In genomic region chr12:57234233-57234570, GRCh38 we compare ENCODE assay signal across 17 cellular contexts. TPM values are rescaled to one million over a fixed set of nuclear protein-coding genes. Genes with fewer than 3 reads are reported as not detected.
A peak's percentile ranks its signal among the peaks of the same experiment; 100 is the strongest.
DNase-seq lines count a peak whose midpoint lies in the region; ATAC-seq, FAIRE-seq and TF ChIP-seq lines count a peak whose summit lies in the region.
"Had no signal": no experiment of that assay in that cellular context is flagged by ENCODE, and none has a peak within 500 bp of the region (broad histone marks: within the 10 kb centered on the region; RNA-seq: fewer than 3 reads in every experiment).

No MANE protein-coding gene starts in this region.

- peaks cover 14% of the 10 kb centered on the region for H3K9me1 ChIP-seq in IMR-90 (ENCODE audit: insufficient read depth, low read length)

- no peaks in the 10 kb centered on the region for H3K9me3 ChIP-seq in IMR-90 (ENCODE audit: control insufficient read depth, insufficient read depth, low read length)
- H3K9me3 ChIP-seq in GM12878 (replicated peaks; ENCODE audit: control insufficient read depth, insufficient read depth, low read length), result no peaks in the 10 kb centered on the region
- H3K9me3 ChIP-seq in neural progenitor cell (ENCODE audit: low read depth), result no peaks in the 10 kb centered on the region

- no peak overlapping the region for H3K56ac ChIP-seq in IMR-90 (ENCODE audit: extremely low read depth, insufficient read depth, low read length)

- BruUV-seq in IMR-90 (replicated peaks; lab: Mats Ljungman, UMichigan) (no TSS peak), GM12878 (replicated peaks; lab: Mats Ljungman, UMichigan) (TSS peak; percentile 35)

- no peak overlapping the region for H4K5ac ChIP-seq in IMR-90 (ENCODE audit: low read depth, low read length)

- H3K4me1 Mint-ChIP-seq in CD14-positive monocyte (peaks cover 56% of the 10 kb centered on the region), neural progenitor cell (peaks cover 44% of the 10 kb centered on the region)
- peaks cover 70% of the 10 kb centered on the region for H3K4me1 Mint-ChIP-seq in activated CD4-positive, alpha-beta T cell treated with anti-CD3 and anti-CD28 coated beads, Interleukin-2, amount 10 ng/mL, durations not matched to agents 7 days and 5 days

- no peak overlapping the region for H2BK120ac ChIP-seq in IMR-90 (ENCODE audit: low read depth, low read length)

- TF ChIP-seq CTCF in CD14-positive monocyte (IDR thresholded peaks at IDR 0.05) (no peak), IMR-90 (conservative IDR thresholded peaks at IDR 0.05; ENCODE audit: low read depth, low read length) (no peak), GM12878 (IDR thresholded peaks at IDR 0.05 in 2 of 3, conservative IDR thresholded peaks at IDR 0.05 in 1 of 3; ENCODE audit: control insufficient read depth in 2 of 3, extremely low read depth in 1 of 3, insufficient read depth in 1 of 3, low read depth in 3 of 3, low read length in 3 of 3) (no peak), neural progenitor cell (IDR thresholded peaks at IDR 0.05) (no peak)

- no peak overlapping the region for H2BK15ac ChIP-seq in IMR-90 (ENCODE audit: low read depth, low read length)

- H3K9ac ChIP-seq in IMR-90 (ENCODE audit: low read depth, low read length), result no peak overlapping the region
- H3K9ac ChIP-seq in GM12878 (ENCODE audit: control insufficient read depth, insufficient read depth, low read length), result no peak overlapping the region
- H3K9ac ChIP-seq in neural progenitor cell, result no peak overlapping the region

- peak overlapping the region in 5 of 7 donors; percentile 43 to 86 (median 54) for H3K27ac Mint-ChIP-seq in CD14-positive monocyte
- no peak overlapping the region for H3K27ac Mint-ChIP-seq in neural progenitor cell
- no peak overlapping the region for H3K27ac Mint-ChIP-seq in activated CD4-positive, alpha-beta T cell treated with anti-CD3 and anti-CD28 coated beads, Interleukin-2, amount 10 ng/mL, durations not matched to agents 7 days and 5 days

- H4K20me1 ChIP-seq in IMR-90 (ENCODE audit: insufficient read depth, low read length) (peaks cover 44% of the 10 kb centered on the region), GM12878 (ENCODE audit: control insufficient read depth, insufficient read depth) (no peaks in the 10 kb centered on the region), neural progenitor cell (ENCODE audit: low read depth) (peaks cover 46% of the 10 kb centered on the region)

- TF ChIP-seq EP300 in GM12878 (IDR thresholded peaks at IDR 0.05; ENCODE audit: borderline replicate concordance in 1 of 2, control insufficient read depth in 1 of 2, low read depth in 2 of 2, low read length in 2 of 2), result no peak

- peaks cover 0 to 13% (median 7%) of the 10 kb centered on the region in 7 donors for H3K9me3 Mint-ChIP-seq in CD14-positive monocyte
- H3K9me3 Mint-ChIP-seq in neural progenitor cell, result no peaks in the 10 kb centered on the region
- no peaks in the 10 kb centered on the region for H3K9me3 Mint-ChIP-seq in activated CD4-positive, alpha-beta T cell treated with anti-CD3 and anti-CD28 coated beads, Interleukin-2, amount 10 ng/mL, durations not matched to agents 7 days and 5 days
- H3K9me3 Mint-ChIP-seq: CD8-positive, alpha-beta memory T cell had no signal

- no peak for ATAC-seq in IMR-90 (ENCODE audit: low read depth)
- ATAC-seq in GM12878, result no peak
- no peak for ATAC-seq in GM18502 (IDR thresholded peaks at IDR 0.05; ENCODE audit: poor library complexity, unreplicated experiment)

- no peak overlapping the region for H3K4me2 ChIP-seq in IMR-90 (ENCODE audit: low read depth, low read length)
- H3K4me2 ChIP-seq in GM12878 (ENCODE audit: control insufficient read depth, insufficient read depth), result no peak overlapping the region; the same call in 1 of the 2 replicates
- no peak overlapping the region for H3K4me2 ChIP-seq in neural progenitor cell

- H3K79me2 ChIP-seq in GM12878 (ENCODE audit: control insufficient read depth, insufficient read depth, low read length), result peaks cover 22% of the 10 kb centered on the region
- peaks cover 17% of the 10 kb centered on the region for H3K79me2 ChIP-seq in neural progenitor cell (ENCODE audit: low read depth)

- H3K18ac ChIP-seq in IMR-90 (ENCODE audit: low read depth, low read length), result no peak overlapping the region

- H3K4me1 ChIP-seq in IMR-90 (ENCODE audit: control insufficient read depth, insufficient read depth, low read length) (peaks cover 11% of the 10 kb centered on the region), GM12878 (ENCODE audit: control insufficient read depth, insufficient read depth, low read length) (peaks cover 28% of the 10 kb centered on the region), neural progenitor cell (peaks cover 44% of the 10 kb centered on the region)

- H3K4me3 Mint-ChIP-seq in CD14-positive monocyte (no peak overlapping the region), neural progenitor cell (peak overlapping the region; percentile 5)
- no peak overlapping the region for H3K4me3 Mint-ChIP-seq in activated CD4-positive, alpha-beta T cell treated with anti-CD3 and anti-CD28 coated beads, Interleukin-2, amount 10 ng/mL, durations not matched to agents 7 days and 5 days

- TF ChIP-seq POLR2A in IMR-90 (IDR thresholded peaks at IDR 0.05; ENCODE audit: low read depth, low read length) (no peak), GM12878 (IDR thresholded peaks at IDR 0.05; ENCODE audit: low read depth, low read length) (no peak)

- peaks cover 43% of the 10 kb centered on the region for H3F3A ChIP-seq in neural progenitor cell (ENCODE audit: low read depth)

- CTCF ChIA-PET in IMR-90 (lab: Yijun Ruan, JAX), result no interaction called here
- CTCF ChIA-PET in GM12878 (lab: Yijun Ruan, JAX), result interaction anchor here (1.9 kb wide), 1 partner anchor 20 kb away, joined by 13 read pairs; no protein-coding TSS in a partner anchor
- CTCF ChIA-PET in activated CD4-positive, alpha-beta T cell treated with anti-CD3 and anti-CD28 coated beads, Interleukin-2, amount 10 ng/mL, durations not matched to agents 7 days and 5 days (lab: Charles Lee), result interaction anchor here (0.8 to 10.9 kb wide), 4 partner anchors 9 to 18 kb away, joined by 3 to 332 read pairs (median 3); partner anchors contain the start of gene STAC3

- POLR2A ChIA-PET in IMR-90 (lab: Charles Lee; ENCODE audit: unreplicated experiment), result no interaction called here
- POLR2A ChIA-PET in GM12878 (lab: Charles Lee), result interaction anchor here (1.1 kb wide), 1 partner anchor 10 kb away, joined by 3 read pairs; no protein-coding TSS in a partner anchor
- POLR2A ChIA-PET in activated CD4-positive, alpha-beta T cell treated with anti-CD3 and anti-CD28 coated beads, Interleukin-2, amount 10 ng/mL, durations not matched to agents 7 days and 5 days (lab: Charles Lee), result no interaction called here

- H3K27me3 ChIP-seq in IMR-90 (ENCODE audit: control insufficient read depth, insufficient read depth, low read length), result no peaks in the 10 kb centered on the region
- peaks cover 0 to 3% of the 10 kb centered on the region in 2 experiments; a peak in 1 of 4 replicates for H3K27me3 ChIP-seq in GM12878 (replicated peaks in 1 of 2; ENCODE audit: control insufficient read depth in 2 of 2, insufficient read depth in 2 of 2, low read length in 1 of 2)
- peaks cover 48% of the 10 kb centered on the region for H3K27me3 ChIP-seq in neural progenitor cell

- H3K4me3 ChIP-seq in IMR-90 (ENCODE audit: insufficient read depth, low read depth, low read length), result no peak overlapping the region
- no peak overlapping the region for H3K4me3 ChIP-seq in GM12878
- H3K4me3 ChIP-seq in neural progenitor cell, result no peak overlapping the region

- no peak overlapping the region for H4K8ac ChIP-seq in IMR-90 (ENCODE audit: low read depth in 2 of 2, low read length in 2 of 2)

- no peak for DNase-seq in CD14-positive monocyte (ENCODE audit: low spot score)
- no peak for DNase-seq in IMR-90
- no peak for DNase-seq in GM12878 (ENCODE audit: low read depth, low spot score)
- DNase-seq in neural progenitor cell (ENCODE audit: low spot score), result no peak
- DNase-seq in activated CD4-positive, alpha-beta T cell treated with anti-CD3 and anti-CD28 coated beads, Interleukin-2, amount 10 ng/mL, durations not matched to agents 7 days and 5 days, result no peak
- DNase-seq in stimulated activated naive CD4-positive, alpha-beta T cell treated with Interleukin-2 at 50 U/mL for 16 hours (lab: John Stamatoyannopoulos, UW), result no peak
- no peak for DNase-seq in HuH-7 (ENCODE audit: low spot score)
- DNase-seq: activated CD8-positive, alpha-beta memory T cell treated with anti-CD3 and anti-CD28 coated beads for 24 hours; CD8-positive, alpha-beta memory T cell; central memory CD4-positive, alpha-beta T cell; NCI-H2081; retina; SHP77; stimulated activated CD4-positive, alpha-beta T cell treated with anti-CD3 and anti-CD28 coated beads, Interleukin-2, amount 100 ng/mL, for 48 hours had no signal

- SMC1A ChIA-PET in GM12878 (lab: Charles Lee; ENCODE audit: uncharacterized antibody, unreplicated experiment), result no interaction called here

- H3K23ac ChIP-seq in IMR-90 (ENCODE audit: low read depth, low read length), result no peak overlapping the region

- peaks cover 29 to 48% of the 10 kb centered on the region in 2 experiments for H3K79me1 ChIP-seq in IMR-90 (ENCODE audit: low read depth in 1 of 2, low read length in 2 of 2)

- H3K27ac ChIP-seq in IMR-90 (ENCODE audit: insufficient read depth, low read length) (no peak overlapping the region), GM12878 (ENCODE audit: control insufficient read depth, insufficient read depth) (no peak overlapping the region), neural progenitor cell (no peak overlapping the region)
- H3K27ac ChIP-seq: HL-60 had no signal

- intact Hi-C loops in CD14-positive monocyte (cut with micrococcal nuclease) (no loop called here), IMR-90 (cut with micrococcal nuclease) (no loop called here), GM12878 (cut with micrococcal nuclease; ENCODE audit: unreplicated experiment) (no loop called here)

- H3K36me3 Mint-ChIP-seq in CD14-positive monocyte (peaks cover 46 to 53% of the 10 kb centered on the region in 2 donors), neural progenitor cell (peaks cover 22% of the 10 kb centered on the region)
- H3K36me3 Mint-ChIP-seq in activated CD4-positive, alpha-beta T cell treated with anti-CD3 and anti-CD28 coated beads, Interleukin-2, amount 10 ng/mL, durations not matched to agents 7 days and 5 days (ENCODE audit: low read depth), result peaks cover 46% of the 10 kb centered on the region

- no peak for FAIRE-seq in GM12878 (lab: Jason Lieb, UNC)
- FAIRE-seq: kidney had no signal

- H2AK9ac ChIP-seq in IMR-90 (replicated peaks; ENCODE audit: low read depth, low read length, poor library complexity), result no peak overlapping the region

- RAD21 ChIA-PET in GM12878 (lab: Charles Lee; ENCODE audit: unreplicated experiment), result no interaction called here

- H2AK5ac ChIP-seq in IMR-90 (ENCODE audit: low read depth, low read length), result no peak overlapping the region

- no peak overlapping the region for H3K14ac ChIP-seq in IMR-90 (replicated peaks; ENCODE audit: low read depth, low read length)

- H3K36me3 ChIP-seq in IMR-90 (ENCODE audit: control insufficient read depth, insufficient read depth, low read length) (peaks cover 45% of the 10 kb centered on the region), GM12878 (ENCODE audit: control insufficient read depth in 2 of 2, insufficient read depth in 2 of 2, low read length in 1 of 2) (peaks cover 23 to 28% of the 10 kb centered on the region in 2 experiments), neural progenitor cell (no peaks in the 10 kb centered on the region)

- H3K27me3 Mint-ChIP-seq in CD14-positive monocyte (ENCODE audit: low read depth in 3 of 3) (peaks cover 37 to 49% (median 41%) of the 10 kb centered on the region in 3 donors), neural progenitor cell (ENCODE audit: insufficient read depth, low read depth) (peaks cover 31% of the 10 kb centered on the region)
- peaks cover 18% of the 10 kb centered on the region for H3K27me3 Mint-ChIP-seq in activated CD4-positive, alpha-beta T cell treated with anti-CD3 and anti-CD28 coated beads, Interleukin-2, amount 10 ng/mL, durations not matched to agents 7 days and 5 days

- no peak overlapping the region for H3K4ac ChIP-seq in IMR-90 (ENCODE audit: low read depth, low read length)

- in situ Hi-C loops in IMR-90 (cut with MboI; ENCODE audit: low sequenced_read_pairs) (no loop called here), GM12878 (cut with MboI) (no loop called here)

- no peak overlapping the region for H2BK5ac ChIP-seq in IMR-90 (ENCODE audit: low read depth, low read length, poor library complexity, severe bottlenecking)

- no peak overlapping the region for H4K91ac ChIP-seq in IMR-90 (ENCODE audit: insufficient read depth, low read depth, low read length)

- no peak overlapping the region for H2BK20ac ChIP-seq in IMR-90 (ENCODE audit: low read depth, low read length)

- TF ChIP-seq RAD21 in IMR-90 (IDR thresholded peaks at IDR 0.05; ENCODE audit: low read length) (no peak), GM12878 (IDR thresholded peaks at IDR 0.05; ENCODE audit: insufficient read depth, low read depth, low read length) (no peak)

- H2AFZ ChIP-seq in IMR-90 (replicated peaks; ENCODE audit: low read length, poor library complexity) (no peak overlapping the region), GM12878 (ENCODE audit: control insufficient read depth, low read depth, low read length) (no peak overlapping the region), neural progenitor cell (replicated peaks) (no peak overlapping the region)

- dilution Hi-C loops in IMR-90 (cut with HindIII; ENCODE audit: low sequenced_read_pairs, unreplicated experiment), result no loop called here

- no CpG with 5 or more reads among the region's 3 CpGs for WGBS in IMR-90 (ENCODE audit: extremely low coverage in 2 of 2, insufficient read length in 1 of 2), 2 experiments
- 100% methylated on average over 3 of the region's 3 CpGs for WGBS in GM12878 (ENCODE audit: insufficient coverage, insufficient replicate concordance, low lambda C conversion rate, missing lambda C conversion rate)

RNA-seq across cellular contexts. Expression of gene SHMT2, which starts 4.7 kb away (rescaled TPM):
- polyA plus RNA-seq in CD14-positive monocyte (10 to 100 TPM; 36.8 to 39.8 TPM), IMR-90 (2012; rRNA removed) (302 and 364 TPM in 2 replicates), GM12878 (2011; rRNA removed) (93.5 and 253 TPM in 2 replicates), GM12878 (2014; fragmentation: Illumina TruSeq; extraction: Trizol) (96.4 and 282 TPM in 2 replicates), GM12878 (2014; fragmentation: Nextera tagmentation; extraction: Ambion mirVana) (10 to 100 TPM; 57.0 to 65.6 TPM), GM12878 (2014; rRNA removed) (193 and 221 TPM in 2 replicates), GM12878 (2016; fragmentation: Nextera tagmentation; extraction: Ambion mirVana) (100 to 1,000 TPM; 153 to 178 TPM)
- total RNA-seq in IMR-90 (2012; rRNA removed) (225 and 266 TPM in 2 replicates), GM12878 (2014; rRNA removed) (247 and 292 TPM in 2 replicates), GM12878 (2014; rRNA removed; fragmentation: Illumina TruSeq; extraction: Trizol) (147 and 158 TPM in 2 replicates), GM12878 (2021) (288 and 297 TPM in 2 replicates), neural progenitor cell (ENCODE audit: low replicate concordance) (90.2 and 166 TPM in 2 replicates)
- 201 and 323 TPM in 2 replicates for polyA plus RNA-seq in IMR-90 (2012; cell fraction: cytosol; rRNA removed)
- 303 and 511 TPM in 2 replicates for polyA plus RNA-seq in IMR-90 (2012; cell fraction: nucleus; rRNA removed; ENCODE audit: low replicate concordance)
- total RNA-seq in GM12878 (2013; cell fraction: nucleolus; rRNA removed), result 103 and 117 TPM in 2 replicates
- polyA plus RNA-seq in GM12878 (2011; ENCODE audit: low read depth), result 113 TPM
- 380 and 408 TPM in 2 replicates for polyA plus RNA-seq in GM12878 (2011; cell fraction: cytosol; rRNA removed)
- polyA plus RNA-seq in GM12878 (2011; cell fraction: nucleus; rRNA removed), result 498 and 628 TPM in 2 replicates
- polyA plus RNA-seq in GM12878 (2012), result 207 and 235 TPM in 2 replicates
- polyA minus RNA-seq in GM12878 (2011; rRNA and poly(A)+ RNA removed), result 217 and 275 TPM in 2 replicates
- polyA minus RNA-seq in GM12878 (2011; cell fraction: cytosol; rRNA and poly(A)+ RNA removed), result 110 and 146 TPM in 2 replicates
- 118 and 173 TPM in 2 replicates for polyA minus RNA-seq in GM12878 (2011; cell fraction: nucleus; rRNA and poly(A)+ RNA removed)
- total RNA-seq in activated CD4-positive, alpha-beta T cell treated with anti-CD3 and anti-CD28 coated beads, Interleukin-2, amount 10 ng/mL, durations not matched to agents 7 days and 5 days, result 100 to 1,000 TPM; 137 to 141 TPM

RNA-seq across cellular contexts. Expression of gene STAC3, which starts 16.8 kb away (rescaled TPM):
- polyA plus RNA-seq in CD14-positive monocyte, result 1 to 10 TPM; 7.0 to 9.1 TPM
- total RNA-seq in IMR-90 (2012; rRNA removed), result under 0.01 and 0.18 TPM in 2 replicates
- 0.67 and 0.80 TPM in 2 replicates for polyA plus RNA-seq in IMR-90 (2012; rRNA removed)
- polyA plus RNA-seq in IMR-90 (2012; cell fraction: cytosol; rRNA removed), result 0.13 and 0.66 TPM in 2 replicates
- polyA plus RNA-seq in IMR-90 (2012; cell fraction: nucleus; rRNA removed; ENCODE audit: low replicate concordance), result 2.9 and 4.4 TPM in 2 replicates
- 3.2 and 4.8 TPM in 2 replicates for total RNA-seq in GM12878 (2013; cell fraction: nucleolus; rRNA removed)
- total RNA-seq in GM12878 (2014; rRNA removed), result 2.7 and 3.6 TPM in 2 replicates
- total RNA-seq in GM12878 (2014; rRNA removed; fragmentation: Illumina TruSeq; extraction: Trizol), result 3.3 and 4.0 TPM in 2 replicates
- 5.5 and 5.7 TPM in 2 replicates for total RNA-seq in GM12878 (2021)
- polyA plus RNA-seq in GM12878 (2011; ENCODE audit: low read depth), result 3.8 TPM
- polyA plus RNA-seq in GM12878 (2011; rRNA removed), result 8.8 and 10.4 TPM in 2 replicates
- 7.2 and 7.5 TPM in 2 replicates for polyA plus RNA-seq in GM12878 (2011; cell fraction: cytosol; rRNA removed)
- polyA plus RNA-seq in GM12878 (2011; cell fraction: nucleus; rRNA removed), result 9.9 and 11.7 TPM in 2 replicates
- polyA plus RNA-seq in GM12878 (2012), result 6.6 and 7.7 TPM in 2 replicates
- 9.8 and 9.9 TPM in 2 replicates for polyA plus RNA-seq in GM12878 (2014; fragmentation: Illumina TruSeq; extraction: Trizol)
- under 1 TPM; 0.49 to 0.55 TPM for polyA plus RNA-seq in GM12878 (2014; fragmentation: Nextera tagmentation; extraction: Ambion mirVana)
- polyA plus RNA-seq in GM12878 (2014; rRNA removed), result 8.3 and 9.4 TPM in 2 replicates
- 1 to 10 TPM; 1.7 to 2.1 TPM for polyA plus RNA-seq in GM12878 (2016; fragmentation: Nextera tagmentation; extraction: Ambion mirVana)
- 4.6 and 5.5 TPM in 2 replicates for polyA minus RNA-seq in GM12878 (2011; rRNA and poly(A)+ RNA removed)
- polyA minus RNA-seq in GM12878 (2011; cell fraction: cytosol; rRNA and poly(A)+ RNA removed), result 3.5 and 3.9 TPM in 2 replicates
- 2.2 and 2.3 TPM in 2 replicates for polyA minus RNA-seq in GM12878 (2011; cell fraction: nucleus; rRNA and poly(A)+ RNA removed)
- total RNA-seq in neural progenitor cell (ENCODE audit: low replicate concordance), result 1.1 and 5.1 TPM in 2 replicates
- 1 to 10 TPM; 5.1 to 5.2 TPM for total RNA-seq in activated CD4-positive, alpha-beta T cell treated with anti-CD3 and anti-CD28 coated beads, Interleukin-2, amount 10 ng/mL, durations not matched to agents 7 days and 5 days
- polyA plus RNA-seq: CD8-positive, alpha-beta memory T cell had no signal

RNA-seq across cellular contexts. Expression of gene NXPH4, which starts 17.6 kb away (rescaled TPM):
- polyA plus RNA-seq in CD14-positive monocyte, result not detected
- 0.36 and 0.56 TPM in 2 replicates for total RNA-seq in IMR-90 (2012; rRNA removed)
- polyA plus RNA-seq in IMR-90 (2012; rRNA removed), result 3.3 and 3.8 TPM in 2 replicates
- 4.8 and 7.5 TPM in 2 replicates for polyA plus RNA-seq in IMR-90 (2012; cell fraction: cytosol; rRNA removed)
- 3.3 and 5.8 TPM in 2 replicates for polyA plus RNA-seq in IMR-90 (2012; cell fraction: nucleus; rRNA removed; ENCODE audit: low replicate concordance)
- total RNA-seq in GM12878 (2013; cell fraction: nucleolus; rRNA removed), result 0.48 TPM in 1 of 2 replicates, not detected in the other
- not detected in 2 replicates for total RNA-seq in GM12878 (2014; rRNA removed)
- not detected in 2 replicates for total RNA-seq in GM12878 (2014; rRNA removed; fragmentation: Illumina TruSeq; extraction: Trizol)
- total RNA-seq in GM12878 (2021), result 0.19 and 0.26 TPM in 2 replicates
- not detected for polyA plus RNA-seq in GM12878 (2011; ENCODE audit: low read depth)
- not detected in 2 replicates for polyA plus RNA-seq in GM12878 (2011; rRNA removed)
- polyA plus RNA-seq in GM12878 (2011; cell fraction: cytosol; rRNA removed), result 0.12 TPM in 1 of 2 replicates, not detected in the other
- polyA plus RNA-seq in GM12878 (2011; cell fraction: nucleus; rRNA removed), result 0.29 and 0.58 TPM in 2 replicates
- polyA plus RNA-seq in GM12878 (2012), result 0.46 and 0.54 TPM in 2 replicates
- polyA plus RNA-seq in GM12878 (2014; fragmentation: Illumina TruSeq; extraction: Trizol), result 0.03 TPM in 1 of 2 replicates, not detected in the other
- not detected for polyA plus RNA-seq in GM12878 (2014; fragmentation: Nextera tagmentation; extraction: Ambion mirVana)
- polyA plus RNA-seq in GM12878 (2014; rRNA removed), result not detected in 2 replicates
- not detected for polyA plus RNA-seq in GM12878 (2016; fragmentation: Nextera tagmentation; extraction: Ambion mirVana)
- polyA minus RNA-seq in GM12878 (2011; rRNA and poly(A)+ RNA removed), result not detected in 2 replicates
- polyA minus RNA-seq in GM12878 (2011; cell fraction: cytosol; rRNA and poly(A)+ RNA removed), result not detected in 2 replicates
- not detected in 2 replicates for polyA minus RNA-seq in GM12878 (2011; cell fraction: nucleus; rRNA and poly(A)+ RNA removed)
- total RNA-seq in neural progenitor cell (ENCODE audit: low replicate concordance), result 0.28 TPM in 1 of 2 replicates, not detected in the other
- under 1 TPM; 0.29 to 0.32 TPM for total RNA-seq in activated CD4-positive, alpha-beta T cell treated with anti-CD3 and anti-CD28 coated beads, Interleukin-2, amount 10 ng/mL, durations not matched to agents 7 days and 5 days
- polyA plus RNA-seq: CD8-positive, alpha-beta memory T cell had no signal

Comparison
In these comparisons a context has a peak if more than half of its experiments do, and no peak if none do; other contexts are left out.
1. H3K27ac Mint-ChIP-seq: peak in CD14-positive monocyte (5 of 7); none in neural progenitor cell (single experiment) and activated CD4-positive, alpha-beta T cell treated with anti-CD3 and anti-CD28 coated beads, Interleukin-2, amount 10 ng/mL, durations not matched to agents 7 days and 5 days (single experiment).